18 cellular contexts compared by ENCODE assay signal in the genomic region with DNA sequence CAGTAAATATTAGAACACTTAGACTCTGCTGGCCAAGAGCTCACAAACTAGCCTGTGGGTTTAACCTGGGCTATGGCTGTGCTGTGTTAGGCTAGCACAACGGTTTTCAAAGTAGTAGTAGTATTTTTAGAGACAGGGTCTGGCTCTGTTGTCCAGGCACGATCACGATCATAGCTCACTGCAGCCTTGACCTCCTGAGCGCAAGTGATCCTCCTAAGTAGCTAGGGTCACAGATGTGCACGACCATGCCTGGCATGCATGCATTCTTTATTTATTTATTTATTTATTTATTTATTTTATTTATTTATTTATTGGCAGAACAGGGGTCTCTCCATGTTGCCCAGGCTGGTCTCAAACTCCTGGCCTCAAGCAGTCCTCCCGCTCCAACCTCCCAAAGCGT. TPM values are rescaled to one million over a fixed set of nuclear protein-coding genes. Genes with fewer than 3 reads are reported as not detected.
A peak's percentile ranks its signal among the peaks of the same experiment; 100 is the strongest.
DNase-seq lines count a peak whose midpoint lies in the region; ATAC-seq, FAIRE-seq and TF ChIP-seq lines count a peak whose summit lies in the region.
"Had no signal": no experiment of that assay in that cellular context is flagged by ENCODE, and none has a peak within 500 bp of the region (broad histone marks: within the 10 kb centered on the region; RNA-seq: fewer than 3 reads in every experiment).

No MANE protein-coding gene starts in this region.

- BruUV-seq in HCT116 (replicated peaks; lab: Mats Ljungman, UMichigan) (no TSS peak), K562 (replicated peaks; lab: Mats Ljungman, UMichigan) (no TSS peak)

- peak; percentile 1 for DNase-seq in activated naive CD4-positive, alpha-beta T cell treated with anti-CD3 and anti-CD28 coated beads for 36 hours
- DNase-seq in activated naive CD4-positive, alpha-beta T cell treated with anti-CD3 and anti-CD28 coated beads, Interleukin-2, amount 50 U/mL, for 16 hours = no peak
- no peak for DNase-seq in HCT116 (ENCODE audit: low read depth, low spot score)
- no peak for DNase-seq in K562 (ENCODE audit: extremely low read depth in 1 of 4, low spot score in 3 of 4)
- no peak for DNase-seq in prostate gland (ENCODE audit: low spot score)
- no peak for DNase-seq in NCI-H2171 treated with DMSO at 0.1 percent for 48 hours (lab: John Stamatoyannopoulos, UW)
- no peak for DNase-seq in stimulated activated naive CD4-positive, alpha-beta T cell treated with Interleukin-2 at 50 U/mL for 16 hours (lab: John Stamatoyannopoulos, UW)
- DNase-seq: left ventricle myocardium inferior, NCI-H1092, NCI-H2029 had no signal

- no peaks in the 10 kb centered on the region for H3K9me3 Mint-ChIP-seq in activated naive CD4-positive, alpha-beta T cell treated with anti-CD3 and anti-CD28 coated beads for 36 hours
- H3K9me3 Mint-ChIP-seq: activated naive CD4-positive, alpha-beta T cell treated with anti-CD3 and anti-CD28 coated beads, Interleukin-2, amount 50 U/mL, for 72 hours; activated T-cell treated with anti-CD3 and anti-CD28 coated beads, Interleukin-2, amount 50 U/mL, for 4 hours; CD8-positive, alpha-beta memory T cell had no signal

- H3K79me2 ChIP-seq in HCT116 (ENCODE audit: insufficient read depth, low read length) (no peaks in the 10 kb centered on the region; the same call in 1 of the 2 replicates), K562 (ENCODE audit: control insufficient read depth, insufficient read depth, low read length) (no peaks in the 10 kb centered on the region; the same call in 2 of the 3 replicates)

- RAD21 ChIA-PET in HCT116 (lab: Charles Lee; ENCODE audit: low non-redundant PET in 1 of 2, low total read pairs in 2 of 2, uncharacterized antibody in 2 of 2, unreplicated experiment in 2 of 2) = interaction anchor here (0.7 to 0.9 kb wide), 2 partner anchors 117 to 162 kb away, joined by 3 to 7 read pairs; a partner anchor contains a TSS

- no peaks in the 10 kb centered on the region for H3K9me3 ChIP-seq in HCT116 (ENCODE audit: control insufficient read depth in 1 of 2, insufficient read depth in 1 of 2, low read depth in 1 of 2, low read length in 2 of 2)
- no peaks in the 10 kb centered on the region for H3K9me3 ChIP-seq in K562 (replicated peaks; ENCODE audit: control insufficient read depth, insufficient read depth, low read depth, low read length)
- no peaks in the 10 kb centered on the region for H3K9me3 ChIP-seq in prostate gland
- H3K9me3 ChIP-seq: left ventricle myocardium inferior, psoas muscle, testis had no signal

- no peak for TF ChIP-seq POLR2A in HCT116 (IDR thresholded peaks at IDR 0.05; ENCODE audit: borderline replicate concordance, extremely low read depth, insufficient read depth, insufficient read length)
- no peak for TF ChIP-seq POLR2A in K562 (conservative IDR thresholded peaks at IDR 0.05)
- no peak for TF ChIP-seq POLR2A in prostate gland (IDR thresholded peaks at IDR 0.05)

- H2AFZ ChIP-seq in HCT116 (ENCODE audit: low read depth, low read length, poor library complexity, severe bottlenecking) = no peak overlapping the region
- no peak overlapping the region for H2AFZ ChIP-seq in K562 (ENCODE audit: low read depth, low read length)

- peaks cover 3 to 8% of the 10 kb centered on the region in 2 experiments; a peak in 2 of 4 replicates for H3K4me1 ChIP-seq in HCT116 (ENCODE audit: control insufficient read depth in 1 of 2, insufficient read depth in 2 of 2, low read length in 2 of 2)
- H3K4me1 ChIP-seq in K562 (replicated peaks in 1 of 2; ENCODE audit: control insufficient read depth in 2 of 2, insufficient read depth in 2 of 2, low read length in 2 of 2) = peaks cover 17 to 33% of the 10 kb centered on the region in 2 experiments
- H3K4me1 ChIP-seq in prostate gland (replicated peaks) = no peaks in the 10 kb centered on the region

- WGBS in K562 (ENCODE audit: insufficient coverage, low coverage, missing lambda C conversion rate) = 68% methylated on average over 7 of the region's 7 CpGs
- 73% methylated on average over 7 of the region's 7 CpGs for WGBS in prostate gland

- peak overlapping the region; percentile 5 for H3K27ac ChIP-seq in HCT116 (ENCODE audit: low read depth, low read length)
- H3K27ac ChIP-seq in K562 (ENCODE audit: extremely low read depth, low read depth, low read length) = peak overlapping the region; percentile 57
- H3K27ac ChIP-seq in prostate gland = peak overlapping the region; percentile 5 to 23
- H3K27ac ChIP-seq: epithelial cell of prostate, psoas muscle had no signal

- H3K4me3 ChIP-seq in HCT116 (replicated peaks in 1 of 2; ENCODE audit: low read depth in 1 of 2, low read length in 2 of 2) = no peak overlapping the region
- H3K4me3 ChIP-seq in K562 = no peak overlapping the region
- no peak overlapping the region for H3K4me3 ChIP-seq in prostate gland
- H3K4me3 ChIP-seq: left ventricle myocardium inferior, psoas muscle, skin epidermis, testis had no signal

- no peaks in the 10 kb centered on the region for H3K9me2 ChIP-seq in HCT116 (ENCODE audit: insufficient read depth)

- no peaks in the 10 kb centered on the region for H3K9me1 ChIP-seq in K562 (ENCODE audit: control insufficient read depth, insufficient read depth, low read length)

- no peaks in the 10 kb centered on the region for H3K27me3 Mint-ChIP-seq in activated naive CD4-positive, alpha-beta T cell treated with anti-CD3 and anti-CD28 coated beads for 36 hours (ENCODE audit: low read depth)
- H3K27me3 Mint-ChIP-seq: CD8-positive, alpha-beta memory T cell had no signal

- H3K36me3 ChIP-seq in HCT116 (ENCODE audit: control insufficient read depth in 1 of 2, insufficient read depth in 2 of 2, low read length in 2 of 2) = peaks cover 33 to 39% of the 10 kb centered on the region in 2 experiments; a peak in 3 of 4 replicates
- peaks cover 62% of the 10 kb centered on the region; the same call in 2 of the 3 replicates for H3K36me3 ChIP-seq in K562 (ENCODE audit: control insufficient read depth, insufficient read depth, low read length)
- peaks cover 0 to 14% of the 10 kb centered on the region in 2 donors for H3K36me3 ChIP-seq in prostate gland

- H4K20me1 ChIP-seq in HCT116 (ENCODE audit: insufficient read depth) (no peaks in the 10 kb centered on the region), K562 (replicated peaks; ENCODE audit: control insufficient read depth, insufficient read depth, low read length) (peaks cover 14% of the 10 kb centered on the region)

- TF ChIP-seq CTCF in HCT116 (IDR thresholded peaks at IDR 0.05 in 2 of 3, conservative IDR thresholded peaks at IDR 0.05 in 1 of 3; ENCODE audit: borderline replicate concordance in 1 of 3, insufficient read depth in 1 of 3, low read depth in 2 of 3, low read length in 2 of 3) (no peak), K562 (IDR thresholded peaks at IDR 0.05 in 2 of 3, conservative IDR thresholded peaks at IDR 0.05 in 1 of 3; ENCODE audit: insufficient read depth in 2 of 3, low read depth in 1 of 3, low read length in 3 of 3) (no peak), prostate gland (IDR thresholded peaks at IDR 0.05) (no peak)

- ATAC-seq in HCT116 (no peak), K562 (no peak), GM18511 (IDR thresholded peaks at IDR 0.05; ENCODE audit: unreplicated experiment) (no peak)

- peak; percentile 11 for FAIRE-seq in K562 (lab: Jason Lieb, UNC)

- H3K27me3 ChIP-seq in HCT116 (ENCODE audit: insufficient read depth, low read length) (no peaks in the 10 kb centered on the region), K562 (ENCODE audit: control insufficient read depth in 2 of 2, insufficient read depth in 2 of 2, low read length in 2 of 2) (no peaks in the 10 kb centered on the region), prostate gland (replicated peaks; ENCODE audit: insufficient read depth) (no peaks in the 10 kb centered on the region)
- H3K27me3 ChIP-seq: testis had no signal

- intact Hi-C loops in activated naive CD4-positive, alpha-beta T cell treated with anti-CD3 and anti-CD28 coated beads for 36 hours (cut with micrococcal nuclease) = loop anchor here (1.0 to 5.0 kb wide), 4 partner anchors 10 to 117 kb away; a partner anchor contains a TSS
- intact Hi-C loops in HCT116 (cut with micrococcal nuclease) = loop anchor here (1.0 kb wide), 1 partner anchor 117 kb away; no protein-coding TSS in a partner anchor
- intact Hi-C loops in K562 (cut with micrococcal nuclease) = loop anchor here (1.0 kb wide), 1 partner anchor 117 kb away; no protein-coding TSS in a partner anchor
- intact Hi-C loops in prostate gland (cut with DNase I) = no loop called here

- H3K9ac ChIP-seq in HCT116 (ENCODE audit: low read length) (no peak overlapping the region), K562 (ENCODE audit: insufficient read depth in 1 of 2, low read depth in 2 of 2, low read length in 2 of 2) (peak overlapping the region in 1 of 2 experiments; percentile 29; a peak in 1 of 4 replicates)

- POLR2A ChIA-PET in HCT116 (lab: Charles Lee) = interaction anchor here (1.2 to 2.7 kb wide), 5 partner anchors 9 to 116 kb away, joined by 4 to 12 read pairs (median 9); a partner anchor contains a TSS
- POLR2A ChIA-PET in K562 (lab: Yijun Ruan, JAX) = interaction anchor here (0.6 to 3.5 kb wide), 8 partner anchors 9 to 96 kb away, joined by 3 to 22 read pairs (median 6); a partner anchor contains a TSS

- H3K27ac Mint-ChIP-seq in activated naive CD4-positive, alpha-beta T cell treated with anti-CD3 and anti-CD28 coated beads for 36 hours = peak overlapping the region; percentile 84

- TF ChIP-seq EP300 in K562 (IDR thresholded peaks at IDR 0.05; ENCODE audit: low read length) = no peak

- no peak overlapping the region for H3K4me3 Mint-ChIP-seq in activated naive CD4-positive, alpha-beta T cell treated with anti-CD3 and anti-CD28 coated beads for 36 hours

- H3K4me1 Mint-ChIP-seq in activated naive CD4-positive, alpha-beta T cell treated with anti-CD3 and anti-CD28 coated beads for 36 hours (ENCODE audit: low read depth) = peaks cover 9% of the 10 kb centered on the region

- peaks cover 10% of the 10 kb centered on the region for H3K36me3 Mint-ChIP-seq in activated naive CD4-positive, alpha-beta T cell treated with anti-CD3 and anti-CD28 coated beads for 36 hours (ENCODE audit: low read depth)

- CTCF ChIA-PET in activated naive CD4-positive, alpha-beta T cell treated with anti-CD3 and anti-CD28 coated beads for 36 hours (lab: Charles Lee) = interaction anchor here (0.6 to 5.6 kb wide), 22 partner anchors 10 to 197 kb away, joined by 3 to 56 read pairs (median 6); a partner anchor contains a TSS
- CTCF ChIA-PET in HCT116 (lab: Charles Lee) (interaction anchor here (0.7 to 3.6 kb wide), 16 partner anchors 9 to 170 kb away, joined by 3 to 33 read pairs (median 5); a partner anchor contains a TSS), K562 (lab: Yijun Ruan, JAX; ENCODE audit: low intra/inter-chr PET ratio) (interaction anchor here (0.6 to 2.7 kb wide), 4 partner anchors 90 to 162 kb away, joined by 3 to 17 read pairs (median 4); no protein-coding TSS in a partner anchor)

- TF ChIP-seq RAD21 in HCT116 (IDR thresholded peaks at IDR 0.05; ENCODE audit: low read depth) (no peak), K562 (CRISPR knock-in tag; conservative IDR thresholded peaks at IDR 0.05 in 1 of 2, IDR thresholded peaks at IDR 0.05 in 1 of 2) (no peak)

- H3K4me2 ChIP-seq in HCT116 (ENCODE audit: low read length) = no peak overlapping the region
- H3K4me2 ChIP-seq in K562 (ENCODE audit: insufficient read depth, low read length) = peak overlapping the region; percentile 57; the same call in 1 of the 2 replicates

- in situ Hi-C loops in K562 (cut with MboI) = no loop called here

RNA-seq across cellular contexts. Expression of a gene that starts 10.3 kb away (rescaled TPM):
- 10 to 100 TPM; 55.1 to 58.2 TPM for total RNA-seq in activated naive CD4-positive, alpha-beta T cell treated with anti-CD3 and anti-CD28 coated beads for 36 hours
- total RNA-seq in HCT116 (2021; ENCODE audit: unreplicated experiment) (106 TPM), K562 (2014; rRNA removed) (99.4 and 102 TPM in 2 replicates), K562 (2014; rRNA removed; fragmentation: Illumina TruSeq; extraction: Trizol) (122 and 142 TPM in 2 replicates), K562 (2015; rRNA removed; fragmentation: Illumina TruSeq; extraction: Trizol) (123 and 127 TPM in 2 replicates), K562 (2021) (96.3 and 98.2 TPM in 2 replicates), prostate gland (10 to 100 TPM; 63.3 to 69.6 TPM)
- polyA plus RNA-seq in HCT116 (2012) = 140 and 142 TPM in 2 replicates
- 59.4 and 90.8 TPM in 2 replicates for total RNA-seq in K562 (2011; cell fraction: chromatin; rRNA removed; ENCODE audit: low replicate concordance)
- 82.5 and 90.0 TPM in 2 replicates for total RNA-seq in K562 (2011; cell fraction: nucleolus; rRNA removed)
- total RNA-seq in K562 (2011; cell fraction: nucleoplasm; rRNA removed) = 74.9 and 93.1 TPM in 2 replicates
- polyA plus RNA-seq in K562 (2011; rRNA removed) (127 and 146 TPM in 2 replicates), K562 (2014; fragmentation: Illumina TruSeq; extraction: Trizol) (103 and 105 TPM in 2 replicates), K562 (2014; fragmentation: Nextera tagmentation; extraction: Ambion mirVana) (100 to 1,000 TPM; 388 to 401 TPM), K562 (2014; rRNA removed) (138 and 143 TPM in 2 replicates)
- 138 and 159 TPM in 2 replicates for polyA plus RNA-seq in K562 (2011; cell fraction: cytosol; rRNA removed)
- polyA plus RNA-seq in K562 (2011; cell fraction: nucleus; rRNA removed) = 67.4 and 86.4 TPM in 2 replicates
- 72.3 and 119 TPM in 2 replicates for polyA plus RNA-seq in K562 (2012)
- 80.5 and 86.3 TPM in 2 replicates for polyA minus RNA-seq in K562 (2011; rRNA and poly(A)+ RNA removed)
- polyA minus RNA-seq in K562 (2011; cell fraction: cytosol; rRNA and poly(A)+ RNA removed) = 18.6 and 40.0 TPM in 2 replicates
- polyA minus RNA-seq in K562 (2011; cell fraction: nucleus; rRNA and poly(A)+ RNA removed) = 31.5 and 50.3 TPM in 2 replicates

RNA-seq across cellular contexts. Expression of a gene that starts 10.4 kb away (rescaled TPM):
- total RNA-seq in activated naive CD4-positive, alpha-beta T cell treated with anti-CD3 and anti-CD28 coated beads for 36 hours = 10 to 100 TPM; 68.9 to 69.8 TPM
- total RNA-seq in HCT116 (2021; ENCODE audit: unreplicated experiment) (31.8 TPM), K562 (2014; rRNA removed) (18.8 and 28.0 TPM in 2 replicates), K562 (2014; rRNA removed; fragmentation: Illumina TruSeq; extraction: Trizol) (17.6 and 21.4 TPM in 2 replicates), K562 (2015; rRNA removed; fragmentation: Illumina TruSeq; extraction: Trizol) (16.6 and 17.6 TPM in 2 replicates), K562 (2021) (16.8 and 20.1 TPM in 2 replicates), prostate gland (10 to 100 TPM in 1 of 2 donors, under 1 TPM in 1; 0.23 to 13.6 TPM)
- polyA plus RNA-seq in HCT116 (2012) = 21.1 and 26.1 TPM in 2 replicates
- 119 and 126 TPM in 2 replicates for total RNA-seq in K562 (2011; cell fraction: chromatin; rRNA removed; ENCODE audit: low replicate concordance)
- 73.0 and 74.5 TPM in 2 replicates for total RNA-seq in K562 (2011; cell fraction: nucleolus; rRNA removed)
- total RNA-seq in K562 (2011; cell fraction: nucleoplasm; rRNA removed) = 64.3 and 82.1 TPM in 2 replicates
- polyA plus RNA-seq in K562 (2011; rRNA removed) (44.1 and 61.3 TPM in 2 replicates), K562 (2014; fragmentation: Illumina TruSeq; extraction: Trizol) (20.9 and 24.0 TPM in 2 replicates), K562 (2014; fragmentation: Nextera tagmentation; extraction: Ambion mirVana) (10 to 100 TPM; 14.6 to 27.4 TPM), K562 (2014; rRNA removed) (28.7 TPM in 2 replicates)
- polyA plus RNA-seq in K562 (2011; cell fraction: cytosol; rRNA removed) = 15.3 and 28.4 TPM in 2 replicates
- polyA plus RNA-seq in K562 (2011; cell fraction: nucleus; rRNA removed) = 254 and 409 TPM in 2 replicates
- polyA plus RNA-seq in K562 (2012) = 42.1 and 48.1 TPM in 2 replicates
- polyA minus RNA-seq in K562 (2011; rRNA and poly(A)+ RNA removed) = 24.1 and 34.7 TPM in 2 replicates
- 7.2 and 9.6 TPM in 2 replicates for polyA minus RNA-seq in K562 (2011; cell fraction: cytosol; rRNA and poly(A)+ RNA removed)
- polyA minus RNA-seq in K562 (2011; cell fraction: nucleus; rRNA and poly(A)+ RNA removed) = 28.1 and 57.5 TPM in 2 replicates

RNA-seq across cellular contexts. Expression of a gene that starts 16.7 kb away (rescaled TPM):
- total RNA-seq in activated naive CD4-positive, alpha-beta T cell treated with anti-CD3 and anti-CD28 coated beads for 36 hours = 10 to 100 TPM; 21.1 to 21.8 TPM
- total RNA-seq in HCT116 (2021; ENCODE audit: unreplicated experiment) (37.5 TPM), K562 (2014; rRNA removed) (9.1 and 14.0 TPM in 2 replicates), K562 (2014; rRNA removed; fragmentation: Illumina TruSeq; extraction: Trizol) (2.0 and 2.4 TPM in 2 replicates), K562 (2015; rRNA removed; fragmentation: Illumina TruSeq; extraction: Trizol) (4.5 and 10.6 TPM in 2 replicates), K562 (2021) (8.9 and 9.5 TPM in 2 replicates), prostate gland (10 to 100 TPM; 44.8 to 49.8 TPM)
- polyA plus RNA-seq in HCT116 (2012) = 30.3 and 34.3 TPM in 2 replicates
- 16.9 and 49.3 TPM in 2 replicates for total RNA-seq in K562 (2011; cell fraction: chromatin; rRNA removed; ENCODE audit: low replicate concordance)
- total RNA-seq in K562 (2011; cell fraction: nucleolus; rRNA removed) = 28.8 and 34.7 TPM in 2 replicates
- 27.6 and 29.6 TPM in 2 replicates for total RNA-seq in K562 (2011; cell fraction: nucleoplasm; rRNA removed)
- polyA plus RNA-seq in K562 (2011; rRNA removed) (3.8 and 8.4 TPM in 2 replicates), K562 (2014; fragmentation: Illumina TruSeq; extraction: Trizol) (4.3 and 6.5 TPM in 2 replicates), K562 (2014; fragmentation: Nextera tagmentation; extraction: Ambion mirVana) (1 to 10 TPM in 1 of 2 experiments, under 1 TPM in 1; 0.63 to 1.0 TPM), K562 (2014; rRNA removed) (7.3 and 8.0 TPM in 2 replicates)
- 7.0 and 11.0 TPM in 2 replicates for polyA plus RNA-seq in K562 (2011; cell fraction: cytosol; rRNA removed)
- 19.7 and 30.0 TPM in 2 replicates for polyA plus RNA-seq in K562 (2011; cell fraction: nucleus; rRNA removed)
- 6.2 and 10.6 TPM in 2 replicates for polyA plus RNA-seq in K562 (2012)
- 6.2 and 7.9 TPM in 2 replicates for polyA minus RNA-seq in K562 (2011; rRNA and poly(A)+ RNA removed)
- 8.8 and 29.4 TPM in 2 replicates for polyA minus RNA-seq in K562 (2011; cell fraction: cytosol; rRNA and poly(A)+ RNA removed)
- 9.4 and 10.1 TPM in 2 replicates for polyA minus RNA-seq in K562 (2011; cell fraction: nucleus; rRNA and poly(A)+ RNA removed)

RNA-seq across cellular contexts. Expression of a gene that starts 34.7 kb away (rescaled TPM):
- total RNA-seq in activated naive CD4-positive, alpha-beta T cell treated with anti-CD3 and anti-CD28 coated beads for 36 hours = 10 to 100 TPM; 48.1 to 50.1 TPM
- 221 TPM for total RNA-seq in HCT116 (2021; ENCODE audit: unreplicated experiment)
- 180 and 200 TPM in 2 replicates for polyA plus RNA-seq in HCT116 (2012)
- total RNA-seq in K562 (2011; cell fraction: chromatin; rRNA removed; ENCODE audit: low replicate concordance) = 69.1 and 116 TPM in 2 replicates
- total RNA-seq in K562 (2011; cell fraction: nucleolus; rRNA removed) = 92.4 and 122 TPM in 2 replicates
- 127 and 192 TPM in 2 replicates for total RNA-seq in K562 (2011; cell fraction: nucleoplasm; rRNA removed)
- total RNA-seq in K562 (2014; rRNA removed) = 187 and 221 TPM in 2 replicates
- 154 and 156 TPM in 2 replicates for total RNA-seq in K562 (2014; rRNA removed; fragmentation: Illumina TruSeq; extraction: Trizol)
- 187 TPM in 2 replicates for total RNA-seq in K562 (2015; rRNA removed; fragmentation: Illumina TruSeq; extraction: Trizol)
- total RNA-seq in K562 (2021) = 223 and 244 TPM in 2 replicates
- polyA plus RNA-seq in K562 (2011; rRNA removed) = 119 and 158 TPM in 2 replicates
- polyA plus RNA-seq in K562 (2011; cell fraction: cytosol; rRNA removed) = 85.0 and 92.7 TPM in 2 replicates
- 52.0 and 69.3 TPM in 2 replicates for polyA plus RNA-seq in K562 (2011; cell fraction: nucleus; rRNA removed)
- 201 and 212 TPM in 2 replicates for polyA plus RNA-seq in K562 (2012)
- 206 and 214 TPM in 2 replicates for polyA plus RNA-seq in K562 (2014; fragmentation: Illumina TruSeq; extraction: Trizol)
- polyA plus RNA-seq in K562 (2014; fragmentation: Nextera tagmentation; extraction: Ambion mirVana) = 10 to 100 TPM; 27.8 to 38.7 TPM
- polyA plus RNA-seq in K562 (2014; rRNA removed) = 118 and 134 TPM in 2 replicates
- polyA minus RNA-seq in K562 (2011; rRNA and poly(A)+ RNA removed) = 198 and 249 TPM in 2 replicates
- 104 and 126 TPM in 2 replicates for polyA minus RNA-seq in K562 (2011; cell fraction: cytosol; rRNA and poly(A)+ RNA removed)
- 35.8 and 66.0 TPM in 2 replicates for polyA minus RNA-seq in K562 (2011; cell fraction: nucleus; rRNA and poly(A)+ RNA removed)
- total RNA-seq in prostate gland = 10 to 100 TPM; 67.6 to 76.6 TPM

Comparison
In these comparisons a context has a peak if more than half of its experiments do, and no peak if none do; other contexts are left out.
1. H3K27ac ChIP-seq: peak in every context shown above with its lines; median percentile 57 in K562; 14 in prostate gland; 5 in HCT116.